In genomic region chr11:69922596-69923111, GRCh38 we compare ENCODE assay signal across 1 cellular context.
TF ChIP-seq lines count a peak whose summit lies in the region.

No MANE protein-coding gene starts in this region.

TF ChIP-seq in HepG2, 621 proteins besides CTCF, POLR2A, EP300 and RAD21 (continued from another document):
- no peak for TF ChIP-seq NR2F6 (IDR thresholded peaks at IDR 0.05)
- no peak for TF ChIP-seq NR2F6 (CRISPR knock-in tag; IDR thresholded peaks at IDR 0.05)
- no peak for TF ChIP-seq PRDM15 (CRISPR knock-in tag; IDR thresholded peaks at IDR 0.05)
- no peak for TF ChIP-seq SRSF4 (IDR thresholded peaks at IDR 0.05; ENCODE audit: low read depth, low read length, poor library complexity, severe bottlenecking)
- TF ChIP-seq POLR2G (IDR thresholded peaks at IDR 0.05; ENCODE audit: low read depth, low read length) = no peak
